ENCODE assay signal across 22 cellular contexts in genomic region chr15:95528920-95529319, GRCh38.
DNase-seq lines count a peak whose midpoint lies in the region; ATAC-seq, FAIRE-seq and TF ChIP-seq lines count a peak whose summit lies in the region.
"Had no signal": no experiment of that assay in that cellular context is flagged by ENCODE, and none has a peak within 500 bp of the region (broad histone marks: within the 10 kb centered on the region; RNA-seq: fewer than 3 reads in every experiment).

No MANE protein-coding gene starts in this region.

- H3K9ac ChIP-seq in GM12878 (ENCODE audit: control insufficient read depth, insufficient read depth, low read length) = no peak overlapping the region
- H3K9ac ChIP-seq in mesenchymal stem cell (ENCODE audit: low read length) = no peak overlapping the region
- H3K9ac ChIP-seq: BLaER1 had no signal

- TF ChIP-seq POLR2A in GM12878 (IDR thresholded peaks at IDR 0.05; ENCODE audit: low read depth, low read length) = no peak

- H3K9me3 Mint-ChIP-seq in activated CD4-positive, alpha-beta memory T cell treated with anti-CD3 and anti-CD28 coated beads for 36 hours = peaks cover 9% of the 10 kb centered on the region

- no peak for ATAC-seq in GM12878
- ATAC-seq: A549 had no signal

- H3K36me3 ChIP-seq in GM12878 (ENCODE audit: control insufficient read depth in 2 of 2, insufficient read depth in 2 of 2, low read length in 1 of 2) (no peaks in the 10 kb centered on the region), mesenchymal stem cell (ENCODE audit: control insufficient read depth in 1 of 2, insufficient read depth in 2 of 2, low read depth in 1 of 2, low read length in 2 of 2) (no peaks in the 10 kb centered on the region)
- H3K36me3 ChIP-seq: BE2C, BLaER1 had no signal

- DNase-seq in HEK293T (ENCODE audit: extremely low spot score) = no peak
- no peak for DNase-seq in GM12878 (ENCODE audit: low read depth, low spot score)
- DNase-seq in mesenchymal stem cell = no peak
- no peak for DNase-seq in stimulated activated CD4-positive, alpha-beta T cell treated with anti-CD3 and anti-CD28 coated beads, Interleukin-4, amount 100 ng/mL, for 24 hours
- no peak for DNase-seq in activated CD4-positive, alpha-beta memory T cell treated with anti-CD3 and anti-CD28 coated beads for 36 hours
- no peak for DNase-seq in amygdala (lab: John Stamatoyannopoulos, UW)
- DNase-seq: BE2C; C1 segment of cervical spinal cord; CD4-positive, alpha-beta memory T cell; CD4-positive, CD25-positive, alpha-beta regulatory T cell; CD8-positive, alpha-beta memory T cell; COR-L47; DMS79 treated with DMSO at 0.1 percent for 48 hours; GF-D8 had no signal

- H2AFZ ChIP-seq in GM12878 (ENCODE audit: control insufficient read depth, low read depth, low read length) (no peak overlapping the region), mesenchymal stem cell (ENCODE audit: low read depth, low read length) (no peak overlapping the region)

- TF ChIP-seq RAD21 in GM12878 (IDR thresholded peaks at IDR 0.05; ENCODE audit: insufficient read depth, low read depth, low read length) = no peak

- no peaks in the 10 kb centered on the region for H3K79me2 ChIP-seq in GM12878 (ENCODE audit: control insufficient read depth, insufficient read depth, low read length)

- no peaks in the 10 kb centered on the region for H3K36me3 Mint-ChIP-seq in activated CD4-positive, alpha-beta memory T cell treated with anti-CD3 and anti-CD28 coated beads for 36 hours
- H3K36me3 Mint-ChIP-seq: CD14-positive monocyte; CD4-positive, alpha-beta memory T cell; CD4-positive, CD25-positive, alpha-beta regulatory T cell had no signal

- no peak overlapping the region for H3K4me2 ChIP-seq in GM12878 (ENCODE audit: control insufficient read depth, insufficient read depth)
- H3K4me2 ChIP-seq in mesenchymal stem cell (ENCODE audit: low read length, poor library complexity, severe bottlenecking) = no peak overlapping the region
- H3K4me2 ChIP-seq: A549, BLaER1 had no signal

- CTCF ChIA-PET in HEK293T (lab: Yijun Ruan, JAX) (no interaction called here), GM12878 (lab: Yijun Ruan, JAX) (interaction anchor here (0.7 kb wide), 1 partner anchor 17 kb away, joined by 4 read pairs; no protein-coding TSS in a partner anchor)
- CTCF ChIA-PET in activated CD4-positive, alpha-beta memory T cell treated with anti-CD3 and anti-CD28 coated beads for 36 hours (lab: Charles Lee) = no interaction called here

- peak overlapping the region; percentile 41 for H4K8ac ChIP-seq in mesenchymal stem cell (ENCODE audit: low read length)

- H4K20me1 ChIP-seq in GM12878 (ENCODE audit: control insufficient read depth, insufficient read depth) = no peaks in the 10 kb centered on the region
- H4K20me1 ChIP-seq: BLaER1 had no signal

- no peaks in the 10 kb centered on the region for H3K27me3 ChIP-seq in GM12878 (replicated peaks in 1 of 2; ENCODE audit: control insufficient read depth in 2 of 2, insufficient read depth in 2 of 2, low read length in 1 of 2)
- no peaks in the 10 kb centered on the region for H3K27me3 ChIP-seq in mesenchymal stem cell (ENCODE audit: control insufficient read depth in 1 of 2, insufficient read depth in 1 of 2, low read length in 2 of 2)
- H3K27me3 ChIP-seq: BE2C, BLaER1 had no signal

- H3K4me1 Mint-ChIP-seq in activated CD4-positive, alpha-beta memory T cell treated with anti-CD3 and anti-CD28 coated beads for 36 hours (ENCODE audit: low read depth) = no peaks in the 10 kb centered on the region
- H3K4me1 Mint-ChIP-seq: CD14-positive monocyte; CD4-positive, alpha-beta memory T cell; CD4-positive, CD25-positive, alpha-beta regulatory T cell; CD8-positive, alpha-beta memory T cell had no signal

- POLR2A ChIA-PET in HEK293T (lab: Yijun Ruan, JAX) = no interaction called here
- POLR2A ChIA-PET in GM12878 (lab: Charles Lee) = no interaction called here
- POLR2A ChIA-PET in activated CD4-positive, alpha-beta memory T cell treated with anti-CD3 and anti-CD28 coated beads for 36 hours (lab: Charles Lee) = interaction anchor here (0.6 kb wide), 1 partner anchor 38 kb away, joined by 3 read pairs; no protein-coding TSS in a partner anchor

- no peak for TF ChIP-seq CTCF in GM12878 (IDR thresholded peaks at IDR 0.05 in 2 of 3, conservative IDR thresholded peaks at IDR 0.05 in 1 of 3; ENCODE audit: control insufficient read depth in 2 of 3, extremely low read depth in 1 of 3, insufficient read depth in 1 of 3, low read depth in 3 of 3, low read length in 3 of 3)

- H3K18ac ChIP-seq in mesenchymal stem cell (ENCODE audit: low read depth in 1 of 2, low read length in 2 of 2) = no peak overlapping the region

- H2BK120ac ChIP-seq in mesenchymal stem cell (ENCODE audit: low read depth, low read length) = no peak overlapping the region

- in situ Hi-C loops in GM12878 (cut with MboI) = no loop called here

- intact Hi-C loops in GM12878 (cut with micrococcal nuclease; ENCODE audit: unreplicated experiment) = no loop called here
- intact Hi-C loops in activated CD4-positive, alpha-beta memory T cell treated with anti-CD3 and anti-CD28 coated beads for 36 hours (cut with micrococcal nuclease) = no loop called here

- no TSS peak for BruUV-seq in GM12878 (replicated peaks; lab: Mats Ljungman, UMichigan)

- no peak overlapping the region for H4K91ac ChIP-seq in mesenchymal stem cell (ENCODE audit: low read length)

- H3K23ac ChIP-seq in mesenchymal stem cell (ENCODE audit: low read length in 2 of 2) = no peak overlapping the region

- H3K4me1 ChIP-seq in GM12878 (ENCODE audit: control insufficient read depth, insufficient read depth, low read length) (no peaks in the 10 kb centered on the region), mesenchymal stem cell (ENCODE audit: control insufficient read depth, insufficient read depth, low read depth, low read length) (no peaks in the 10 kb centered on the region)
- H3K4me1 ChIP-seq: A549, BE2C, BLaER1 had no signal

- H3K79me1 ChIP-seq in mesenchymal stem cell (replicated peaks; ENCODE audit: low read length, poor library complexity, severe bottlenecking) = no peaks in the 10 kb centered on the region

- 35% methylated on average over 3 of the region's 3 CpGs for WGBS in GM12878 (ENCODE audit: insufficient coverage, insufficient replicate concordance, low lambda C conversion rate, missing lambda C conversion rate)
- WGBS in mesenchymal stem cell = 94% methylated on average over 3 of the region's 3 CpGs

- no peak overlapping the region for H2BK12ac ChIP-seq in mesenchymal stem cell (ENCODE audit: low read length in 2 of 2)

- no peak overlapping the region for H2AK5ac ChIP-seq in mesenchymal stem cell (ENCODE audit: low read length, severe bottlenecking)

- H3K4me3 Mint-ChIP-seq in activated CD4-positive, alpha-beta memory T cell treated with anti-CD3 and anti-CD28 coated beads for 36 hours = no peak overlapping the region
- H3K4me3 Mint-ChIP-seq: CD14-positive monocyte; CD4-positive, alpha-beta memory T cell; CD4-positive, CD25-positive, alpha-beta regulatory T cell; CD8-positive, alpha-beta memory T cell had no signal

- no peak overlapping the region for H2BK15ac ChIP-seq in mesenchymal stem cell (ENCODE audit: low read depth, poor library complexity, severe bottlenecking)

- H3K27ac ChIP-seq in GM12878 (ENCODE audit: control insufficient read depth, insufficient read depth) (no peak overlapping the region), mesenchymal stem cell (ENCODE audit: low read length, poor library complexity, severe bottlenecking) (no peak overlapping the region)
- H3K27ac ChIP-seq: 22Rv1, A549, BLaER1 had no signal

- H3K4ac ChIP-seq in mesenchymal stem cell (ENCODE audit: low read depth in 1 of 2, low read length in 2 of 2) = no peak overlapping the region

- no peak for TF ChIP-seq EP300 in GM12878 (IDR thresholded peaks at IDR 0.05; ENCODE audit: borderline replicate concordance in 1 of 2, control insufficient read depth in 1 of 2, low read depth in 2 of 2, low read length in 2 of 2)

- RAD21 ChIA-PET in GM12878 (lab: Charles Lee; ENCODE audit: unreplicated experiment) = no interaction called here

- no peak overlapping the region for H3K27ac Mint-ChIP-seq in activated CD4-positive, alpha-beta memory T cell treated with anti-CD3 and anti-CD28 coated beads for 36 hours
- H3K27ac Mint-ChIP-seq: CD4-positive, alpha-beta memory T cell; CD8-positive, alpha-beta memory T cell had no signal

- no peaks in the 10 kb centered on the region for H3K27me3 Mint-ChIP-seq in activated CD4-positive, alpha-beta memory T cell treated with anti-CD3 and anti-CD28 coated beads for 36 hours
- H3K27me3 Mint-ChIP-seq: CD4-positive, CD25-positive, alpha-beta regulatory T cell had no signal

- SMC1A ChIA-PET in GM12878 (lab: Charles Lee; ENCODE audit: uncharacterized antibody, unreplicated experiment) = no interaction called here

- H3K4me3 ChIP-seq in GM12878 (no peak overlapping the region), mesenchymal stem cell (ENCODE audit: insufficient read depth in 1 of 2, low read depth in 1 of 2, low read length in 2 of 2) (no peak overlapping the region)
- H3K4me3 ChIP-seq: A549, BLaER1 had no signal

- H3K9me3 ChIP-seq in GM12878 (replicated peaks; ENCODE audit: control insufficient read depth, insufficient read depth, low read length) (no peaks in the 10 kb centered on the region; the same call in 2 of the 3 replicates), mesenchymal stem cell (ENCODE audit: control insufficient read depth, low read length) (no peaks in the 10 kb centered on the region)
- H3K9me3 ChIP-seq: BE2C had no signal

- no peak overlapping the region for H3K14ac ChIP-seq in mesenchymal stem cell (ENCODE audit: low read length in 2 of 2)

- FAIRE-seq in GM12878 (lab: Jason Lieb, UNC) = no peak
- FAIRE-seq: A549, D721Med, G401.6, GM12892, GM18507 had no signal

- no peak overlapping the region for H2BK5ac ChIP-seq in mesenchymal stem cell (ENCODE audit: low read depth, low read length, poor library complexity, severe bottlenecking)

TF ChIP-seq in HEK293T, 16 proteins besides CTCF, POLR2A, EP300 and RAD21 (continues in another document):
- no peak for TF ChIP-seq ARNT (IDR thresholded peaks at IDR 0.05)

TF ChIP-seq in GM12878, 131 proteins besides CTCF, POLR2A, EP300 and RAD21:
- TF ChIP-seq ZBED1 (IDR thresholded peaks at IDR 0.05; ENCODE audit: borderline replicate concordance) (no peak), PKNOX1 (IDR thresholded peaks at IDR 0.05) (peak; percentile 60; the same call in 1 of the 2 replicates), HDGF (IDR thresholded peaks at IDR 0.05) (no peak), IKZF2 (IDR thresholded peaks at IDR 0.05) (no peak), TCF7 (IDR thresholded peaks at IDR 0.05; ENCODE audit: borderline replicate concordance) (no peak), ZNF24 (IDR thresholded peaks at IDR 0.05) (no peak)
